Comparison of ENCODE assay signal across 8 cellular contexts in the genomic region with DNA sequence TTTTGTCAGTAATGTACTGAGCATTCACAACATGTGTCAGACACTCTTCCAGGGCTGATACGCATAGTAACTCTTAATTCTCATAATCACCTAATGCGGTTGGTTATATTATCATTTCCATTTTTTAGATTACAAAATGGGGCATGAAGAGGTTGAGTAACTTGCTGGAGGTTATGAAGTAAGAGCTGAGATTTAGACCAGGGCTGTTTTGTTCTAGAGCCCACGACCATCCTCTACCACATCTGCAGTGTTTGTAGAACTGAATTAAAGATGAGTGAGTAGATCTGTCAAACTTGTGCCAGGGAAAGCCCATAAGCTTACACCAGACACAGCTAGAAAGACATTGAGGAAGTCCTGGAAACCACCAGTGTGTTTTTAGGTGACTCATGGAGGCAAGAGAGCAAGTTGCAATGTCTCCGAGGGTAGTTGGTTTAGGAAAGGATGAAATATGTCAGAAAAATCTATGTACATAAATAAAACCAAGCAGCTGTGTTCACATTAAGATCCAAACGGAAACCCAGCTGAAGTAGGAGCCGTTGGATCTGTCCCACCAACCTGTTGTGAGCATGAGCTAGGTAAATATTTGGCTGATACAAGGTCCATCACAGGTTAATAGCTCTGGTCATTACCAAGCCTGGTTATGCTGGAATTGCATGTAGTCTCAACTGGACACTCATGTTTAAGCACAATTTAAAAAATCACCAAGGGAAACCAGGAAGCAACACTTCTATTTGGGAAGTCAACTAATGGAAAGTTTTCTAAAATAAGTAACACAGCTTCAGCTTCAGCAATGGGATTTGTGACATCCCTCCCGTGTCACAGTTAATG. TPM values are rescaled to one million over a fixed set of nuclear protein-coding genes. Genes with fewer than 3 reads are reported as not detected.
DNase-seq lines count a peak whose midpoint lies in the region; ATAC-seq and TF ChIP-seq lines count a peak whose summit lies in the region.

No MANE protein-coding gene starts in this region.

- H3K27me3 Mint-ChIP-seq in activated CD4-positive, alpha-beta T cell treated with anti-CD3 and anti-CD28 coated beads, Interleukin-2, amount 10 ng/mL, durations not matched to agents 24 days and 14 days: peaks cover 26% of the 10 kb centered on the region

- no peaks in the 10 kb centered on the region for H3K9me3 Mint-ChIP-seq in activated CD4-positive, alpha-beta T cell treated with anti-CD3 and anti-CD28 coated beads, Interleukin-2, amount 10 ng/mL, durations not matched to agents 24 days and 14 days

- no peak overlapping the region for H3K4me3 Mint-ChIP-seq in activated CD4-positive, alpha-beta T cell treated with anti-CD3 and anti-CD28 coated beads, Interleukin-2, amount 10 ng/mL, durations not matched to agents 24 days and 14 days

- no peak overlapping the region for H3K27ac ChIP-seq in foreskin keratinocyte

- peak overlapping the region; percentile 29 for H3K27ac Mint-ChIP-seq in activated CD4-positive, alpha-beta T cell treated with anti-CD3 and anti-CD28 coated beads, Interleukin-2, amount 10 ng/mL, durations not matched to agents 24 days and 14 days

- DNase-seq in activated CD4-positive, alpha-beta T cell treated with anti-CD3 and anti-CD28 coated beads, Interleukin-2, amount 10 ng/mL, durations not matched to agents 24 days and 14 days: peak; percentile 63
- no peak for DNase-seq in activated CD4-positive, alpha-beta T cell treated with anti-CD3 and anti-CD28 coated beads, Interleukin-2, amount 50 U/mL, for 4 hours
- DNase-seq in foreskin keratinocyte (peak in 1 of 2 donors; percentile 79), DMS79 treated with DMSO at 0.1 percent for 48 hours (lab: John Stamatoyannopoulos, UW) (no peak)
- DNase-seq in stimulated activated naive CD8-positive, alpha-beta T cell treated with anti-CD3 and anti-CD28 coated beads, Interleukin-15, Interleukin-2, amounts not matched to agents 100 U/mL and 50 U/mL, for 24 hours: no peak
- no peak for DNase-seq in stimulated activated CD4-positive, alpha-beta T cell treated with anti-CD3 and anti-CD28 coated beads, Interleukin-2, amount 100 ng/mL, for 24 hours
- DNase-seq in activated CD4-positive, CD25-positive, alpha-beta regulatory T cell treated with anti-CD3 and anti-CD28 coated beads, Interleukin-2, amount 50 U/mL, for 72 hours: no peak

- peaks cover 15% of the 10 kb centered on the region for H3K4me1 Mint-ChIP-seq in activated CD4-positive, alpha-beta T cell treated with anti-CD3 and anti-CD28 coated beads, Interleukin-2, amount 10 ng/mL, durations not matched to agents 24 days and 14 days

- H3K4me1 ChIP-seq in foreskin keratinocyte: no peaks in the 10 kb centered on the region

- no peak for TF ChIP-seq CTCF in foreskin keratinocyte (conservative IDR thresholded peaks at IDR 0.05)

- ATAC-seq in SK-N-SH treated with all-trans-retinoic acid at 6 μM for 48 hours (peak; percentile 84), foreskin keratinocyte (peak; percentile 88)
- ATAC-seq in stimulated activated naive CD8-positive, alpha-beta T cell treated with anti-CD3 and anti-CD28 coated beads, Interleukin-15, Interleukin-2, amounts not matched to agents 100 U/mL and 50 U/mL, for 24 hours: peak; percentile 68

- H3K36me3 Mint-ChIP-seq in activated CD4-positive, alpha-beta T cell treated with anti-CD3 and anti-CD28 coated beads, Interleukin-2, amount 10 ng/mL, durations not matched to agents 24 days and 14 days (ENCODE audit: low read depth): no peaks in the 10 kb centered on the region

- intact Hi-C loops in activated CD4-positive, alpha-beta T cell treated with anti-CD3 and anti-CD28 coated beads, Interleukin-2, amount 10 ng/mL, durations not matched to agents 24 days and 14 days (cut with micrococcal nuclease): no loop called here

- no peaks in the 10 kb centered on the region for H3K27me3 ChIP-seq in foreskin keratinocyte

TF ChIP-seq in SK-N-SH treated with all-trans-retinoic acid at 6 μM for 48 hours, 23 proteins besides CTCF, POLR2A, EP300 and RAD21:
- TF ChIP-seq, protein P1, sequence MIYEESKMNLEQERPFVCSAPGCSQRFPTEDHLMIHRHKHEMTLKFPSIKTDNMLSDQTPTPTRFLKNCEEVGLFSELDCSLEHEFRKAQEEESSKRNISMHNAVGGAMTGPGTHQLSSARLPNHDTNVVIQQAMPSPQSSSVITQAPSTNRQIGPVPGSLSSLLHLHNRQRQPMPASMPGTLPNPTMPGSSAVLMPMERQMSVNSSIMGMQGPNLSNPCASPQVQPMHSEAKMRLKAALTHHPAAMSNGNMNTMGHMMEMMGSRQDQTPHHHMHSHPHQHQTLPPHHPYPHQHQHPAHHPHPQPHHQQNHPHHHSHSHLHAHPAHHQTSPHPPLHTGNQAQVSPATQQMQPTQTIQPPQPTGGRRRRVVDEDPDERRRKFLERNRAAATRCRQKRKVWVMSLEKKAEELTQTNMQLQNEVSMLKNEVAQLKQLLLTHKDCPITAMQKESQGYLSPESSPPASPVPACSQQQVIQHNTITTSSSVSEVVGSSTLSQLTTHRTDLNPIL (CRISPR knock-in tag; IDR thresholded peaks at IDR 0.05; ENCODE audit: low read depth): no peak
- 0 out of 2 replicates have a peak, but pooled peaks have one; percentile 7 for TF ChIP-seq ISL1 (CRISPR knock-in tag; IDR thresholded peaks at IDR 0.05)

RNA-seq across cellular contexts. Expression of gene PLEKHG3, which starts 49.9 kb away (rescaled TPM):
- total RNA-seq in activated CD4-positive, alpha-beta T cell treated with anti-CD3 and anti-CD28 coated beads, Interleukin-2, amount 10 ng/mL, durations not matched to agents 24 days and 14 days: 3.0 and 3.1 TPM in 2 replicates
- total RNA-seq in foreskin keratinocyte: 84.7 and 99.7 TPM in 2 replicates
- polyA plus RNA-seq in foreskin keratinocyte: 41.3 and 47.0 TPM in 2 replicates

Comparison
In these comparisons a context has a peak if more than half of its experiments do, and no peak if none do; other contexts are left out.
1. RNA of gene PLEKHG3, which starts 49.9 kb away (total RNA-seq): 84.7 to 99.7 TPM in foreskin keratinocyte; 3.0 to 3.1 TPM in activated CD4-positive, alpha-beta T cell treated with anti-CD3 and anti-CD28 coated beads, Interleukin-2, amount 10 ng/mL, durations not matched to agents 24 days and 14 days; every median in the first group is over 10 times any median in the second.
2. Peak in every context shown above with its lines, with median percentiles within 50 percentile points of each other: ATAC-seq.